29 cellular contexts compared by ENCODE assay signal in the genomic region with DNA sequence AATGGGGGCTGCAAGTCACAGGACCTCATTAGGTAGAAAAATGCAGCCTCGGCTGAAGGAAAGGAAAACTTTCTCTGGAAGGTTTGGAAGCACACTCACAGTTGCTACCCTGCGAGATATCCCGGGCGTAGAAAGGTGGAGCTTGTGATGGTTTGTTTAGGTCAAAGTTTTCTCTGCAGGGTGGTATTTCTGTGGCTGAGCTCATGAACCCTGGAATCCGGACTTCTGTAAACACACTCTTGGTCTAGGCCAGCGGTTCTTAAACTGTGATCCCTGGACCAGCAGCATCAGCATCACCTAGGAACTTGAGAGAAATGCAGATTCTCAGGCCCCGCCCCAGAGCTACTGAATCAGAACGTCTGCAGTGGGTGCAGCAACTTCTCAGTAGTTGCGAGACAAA. TPM values are rescaled to one million over a fixed set of nuclear protein-coding genes. Genes with fewer than 3 reads are reported as not detected.
"Had no signal": no experiment of that assay in that cellular context is flagged by ENCODE, and none has a peak within 500 bp of the region (broad histone marks: within the 10 kb centered on the region; RNA-seq: fewer than 3 reads in every experiment).

No MANE protein-coding gene starts in this region.

- H3K36me3 Mint-ChIP-seq: stimulated activated effector memory CD8-positive, alpha-beta T cell treated with anti-CD3 and anti-CD28 coated beads, Interleukin-12 subunit alpha, Interleukin-12 subunit beta, amount 100 ng/mL, for 72 hours had no signal

- ATAC-seq: naive thymus-derived CD8-positive, alpha-beta T cell; natural killer cell treated with Interleukin-12 subunit alpha and Interleukin-12 subunit beta and Interleukin-15 and Interleukin-18, amount 100 ng/mL, for 72 hours; pancreas; psoas muscle; right cardiac atrium; sciatic nerve; stimulated activated effector memory CD8-positive, alpha-beta T cell treated with anti-CD3 and anti-CD28 coated beads, Interleukin-12 subunit alpha, Interleukin-12 subunit beta, amount 100 ng/mL, for 72 hours; stimulated activated naive B cell treated with anti-CD40 and anti-IgM and Interleukin-4, amounts not matched to agents 10 μg/mL and 1 μg/mL and 100 μg/mL, for 72 hours had no signal

- H3K4me3 Mint-ChIP-seq: naive thymus-derived CD8-positive, alpha-beta T cell; natural killer cell treated with Interleukin-12 subunit alpha and Interleukin-12 subunit beta and Interleukin-15 and Interleukin-18, amount 100 ng/mL, for 72 hours; nephron progenitor cell; neural crest cell; stimulated activated effector memory CD8-positive, alpha-beta T cell treated with anti-CD3 and anti-CD28 coated beads, Interleukin-12 subunit alpha, Interleukin-12 subunit beta, amount 100 ng/mL, for 72 hours; stimulated activated naive B cell treated with anti-CD40 and anti-IgM and Interleukin-4, amounts not matched to agents 10 μg/mL and 1 μg/mL and 100 μg/mL, for 72 hours; stimulated activated naive CD8-positive, alpha-beta T cell treated with anti-CD3 and anti-CD28 coated beads, Interleukin-15, Interleukin-2, amounts not matched to agents 100 ng/mL and 50 ng/mL, for 24 hours had no signal

- DNase-seq: naive thymus-derived CD8-positive, alpha-beta T cell; nephron progenitor cell; nucleus accumbens; pancreas; psoas muscle; right cardiac atrium; stimulated activated CD4-positive, alpha-beta T cell treated with anti-CD3 and anti-CD28 coated beads, Interleukin-15, amount 100 ng/mL, for 24 hours; stimulated activated CD4-positive, alpha-beta T cell treated with anti-CD3 and anti-CD28 coated beads, Interleukin-2, amount 100 ng/mL, for 24 hours; stimulated activated CD4-positive, alpha-beta T cell treated with anti-CD3 and anti-CD28 coated beads, Interleukin-2, amount 100 ng/mL, for 48 hours; stimulated activated CD4-positive, alpha-beta T cell treated with anti-CD3 and anti-CD28 coated beads, Interleukin-4, amount 100 ng/mL, for 24 hours; stimulated activated naive B cell treated with anti-CD40 and anti-IgM and Interleukin-4, amounts not matched to agents 10 μg/mL and 1 μg/mL and 100 μg/mL, for 72 hours; stimulated activated naive CD4-positive, alpha-beta T cell treated with Interleukin-2 at 50 U/mL for 16 hours; stomach; thyroid gland; trophoblast cell had no signal

- H3K9me3 ChIP-seq: neutrophil, pancreas, psoas muscle, thyroid gland, vagina had no signal

- H3K27ac ChIP-seq: neutrophil, pancreas, psoas muscle, skin epidermis, stomach, thoracic aorta, thyroid gland, tibial nerve, upper lobe of left lung, vagina had no signal

- H3K27me3 ChIP-seq: thyroid gland, vagina had no signal

- H3K36me3 ChIP-seq: neutrophil, pancreas, stomach, thoracic aorta, thyroid gland, tibial nerve, upper lobe of left lung, vagina had no signal

- H3K4me1 Mint-ChIP-seq: stimulated activated effector memory CD8-positive, alpha-beta T cell treated with anti-CD3 and anti-CD28 coated beads, Interleukin-12 subunit alpha, Interleukin-12 subunit beta, amount 100 ng/mL, for 72 hours had no signal

- FAIRE-seq: pancreas, urothelium cell line had no signal

- H3K27ac Mint-ChIP-seq: natural killer cell treated with Interleukin-12 subunit alpha and Interleukin-12 subunit beta and Interleukin-15 and Interleukin-18, amount 100 ng/mL, for 72 hours; nephron progenitor cell; progenitor cell of endocrine pancreas; stimulated activated effector memory CD8-positive, alpha-beta T cell treated with anti-CD3 and anti-CD28 coated beads, Interleukin-12 subunit alpha, Interleukin-12 subunit beta, amount 100 ng/mL, for 72 hours; stimulated activated naive B cell treated with anti-CD40 and anti-IgM and Interleukin-4, amounts not matched to agents 10 μg/mL and 1 μg/mL and 100 μg/mL, for 72 hours; stimulated activated naive CD8-positive, alpha-beta T cell treated with anti-CD3 and anti-CD28 coated beads, Interleukin-15, Interleukin-2, amounts not matched to agents 100 ng/mL and 50 ng/mL, for 24 hours had no signal

- H3K4me1 ChIP-seq: pancreas, psoas muscle had no signal

- H3K4me3 ChIP-seq: pancreas, psoas muscle, skin epidermis, stomach, thoracic aorta, thyroid gland, tibial nerve, upper lobe of left lung, vagina had no signal

RNA-seq across cellular contexts. Expression of a gene that starts 3.3 kb away (rescaled TPM):
- total RNA-seq: naive thymus-derived CD8-positive, alpha-beta T cell; natural killer cell treated with Interleukin-12 subunit alpha and Interleukin-12 subunit beta and Interleukin-15 and Interleukin-18, amount 100 ng/mL, for 72 hours; neural crest cell; psoas muscle; subcutaneous adipose tissue; thoracic aorta; tibial nerve had no signal
- polyA plus RNA-seq: naive thymus-derived CD8-positive, alpha-beta T cell; right cardiac atrium had no signal
